6 cellular contexts compared by ENCODE assay signal in the genomic region with DNA sequence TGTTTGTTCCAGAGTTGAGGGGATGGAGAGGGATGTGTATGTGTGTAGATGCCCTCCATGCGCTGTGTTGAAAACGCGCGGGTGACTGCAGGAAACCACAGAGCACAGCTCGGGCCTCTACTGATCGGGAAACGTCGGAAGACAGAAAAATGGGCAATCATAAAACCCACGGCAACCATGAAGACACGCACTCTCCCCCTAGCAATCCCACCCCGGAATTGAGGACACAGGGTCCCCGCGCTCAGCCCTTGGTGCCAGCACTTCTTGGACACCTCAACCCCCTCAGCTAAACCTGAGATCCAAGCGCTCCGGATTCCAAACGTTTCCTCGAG. TPM values are rescaled to one million over a fixed set of nuclear protein-coding genes. Genes with fewer than 3 reads are reported as not detected.
DNase-seq lines count a peak whose midpoint lies in the region; ATAC-seq and TF ChIP-seq lines count a peak whose summit lies in the region.

No MANE protein-coding gene starts in this region.

- peak overlapping the region; percentile 83 to 98 (median 97) for H3K27ac Mint-ChIP-seq in CD8-positive, alpha-beta memory T cell
- H3K27ac Mint-ChIP-seq in IgD-negative memory B cell, result peak overlapping the region; percentile 94 to 99 (median 99)
- H3K27ac Mint-ChIP-seq in dendritic cell treated with granulocyte-macrophage colony-stimulating factor and Interleukin-4, amounts not matched to agents 40 ng/mL and 50 ng/mL, for 4 days, result peak overlapping the region; percentile 96

- POLR2A ChIA-PET in CD8-positive, alpha-beta memory T cell (lab: Charles Lee), result interaction anchor here (0.5 to 3.0 kb wide), 16 partner anchors 18 to 210 kb away, joined by 3 to 56 read pairs (median 6); a partner anchor contains a TSS

- no peaks in the 10 kb centered on the region for H3K27me3 ChIP-seq in CD8-positive, alpha-beta memory T cell (ENCODE audit: insufficient read depth, low read length, poor library complexity, severe bottlenecking)
- H3K27me3 ChIP-seq in psoas muscle (ENCODE audit: insufficient read depth in 3 of 3, low read length in 2 of 3), result no peaks in the 10 kb centered on the region

- intact Hi-C loops in dendritic cell treated with granulocyte-macrophage colony-stimulating factor and Interleukin-4, amounts not matched to agents 40 ng/mL and 50 ng/mL, for 4 days (cut with micrococcal nuclease), result loop anchor here (5.0 kb wide), 1 partner anchor 79 kb away; a partner anchor contains a TSS
- intact Hi-C loops in psoas muscle (cut with DNase I), result no loop called here

- peak; percentile 12 to 45 (median 33) for ATAC-seq in psoas muscle
- no peak for ATAC-seq in HG02759 (IDR thresholded peaks at IDR 0.05; ENCODE audit: unreplicated experiment)

- H3K36me3 Mint-ChIP-seq in CD8-positive, alpha-beta memory T cell, result peaks cover 0 to 50% (median 4%) of the 10 kb centered on the region in 3 donors
- peaks cover 2% of the 10 kb centered on the region for H3K36me3 Mint-ChIP-seq in IgD-negative memory B cell
- H3K36me3 Mint-ChIP-seq in dendritic cell treated with granulocyte-macrophage colony-stimulating factor and Interleukin-4, amounts not matched to agents 40 ng/mL and 50 ng/mL, for 4 days (ENCODE audit: low read depth), result peaks cover 81% of the 10 kb centered on the region

- H3K9me3 ChIP-seq in CD8-positive, alpha-beta memory T cell (ENCODE audit: low read length), result no peaks in the 10 kb centered on the region
- H3K9me3 ChIP-seq in psoas muscle, result no peaks in the 10 kb centered on the region

- peak overlapping the region; percentile 82 for H3K4me3 ChIP-seq in CD8-positive, alpha-beta memory T cell (ENCODE audit: low read length)
- peak overlapping the region; percentile 98 for H3K4me3 ChIP-seq in psoas muscle

- TF ChIP-seq CTCF in psoas muscle (IDR thresholded peaks at IDR 0.05), result no peak

- 0% methylated on average over 17 of the region's 17 CpGs for WGBS in psoas muscle, 3 donors

- CTCF ChIA-PET in CD8-positive, alpha-beta memory T cell (lab: Charles Lee), result interaction anchor here (0.9 to 2.9 kb wide), 15 partner anchors 8 to 247 kb away, joined by 3 to 8 read pairs (median 4); a partner anchor contains a TSS

- peaks cover 13% of the 10 kb centered on the region for H3K36me3 ChIP-seq in CD8-positive, alpha-beta memory T cell (ENCODE audit: insufficient read depth, low read length)
- H3K36me3 ChIP-seq in psoas muscle (ENCODE audit: insufficient read depth in 1 of 2, low read depth in 1 of 2), result peaks cover 4 to 51% of the 10 kb centered on the region in 2 donors

- H3K27ac ChIP-seq in CD8-positive, alpha-beta memory T cell (ENCODE audit: low read depth, low read length), result peak overlapping the region; percentile 91
- H3K27ac ChIP-seq in psoas muscle, result peak overlapping the region; percentile 87

- DNase-seq in CD8-positive, alpha-beta memory T cell, result peak in 2 of 5 donors; percentile 23 to 59
- DNase-seq in psoas muscle, result no peak
- no peak for DNase-seq in NCI-H2196 (lab: John Stamatoyannopoulos, UW; ENCODE audit: unreplicated experiment)

- H3K4me1 Mint-ChIP-seq in CD8-positive, alpha-beta memory T cell, result peaks cover 40 to 65% (median 57%) of the 10 kb centered on the region in 3 donors
- H3K4me1 Mint-ChIP-seq in IgD-negative memory B cell, result peaks cover 21 to 34% (median 28%) of the 10 kb centered on the region in 3 donors
- peaks cover 56% of the 10 kb centered on the region for H3K4me1 Mint-ChIP-seq in dendritic cell treated with granulocyte-macrophage colony-stimulating factor and Interleukin-4, amounts not matched to agents 40 ng/mL and 50 ng/mL, for 4 days (ENCODE audit: low read depth)

- H3K9me3 Mint-ChIP-seq in CD8-positive, alpha-beta memory T cell, result no peaks in the 10 kb centered on the region
- no peaks in the 10 kb centered on the region for H3K9me3 Mint-ChIP-seq in IgD-negative memory B cell
- H3K9me3 Mint-ChIP-seq in dendritic cell treated with granulocyte-macrophage colony-stimulating factor and Interleukin-4, amounts not matched to agents 40 ng/mL and 50 ng/mL, for 4 days, result no peaks in the 10 kb centered on the region

- no peaks in the 10 kb centered on the region for H3K27me3 Mint-ChIP-seq in CD8-positive, alpha-beta memory T cell
- H3K27me3 Mint-ChIP-seq in IgD-negative memory B cell, result no peaks in the 10 kb centered on the region
- no peaks in the 10 kb centered on the region for H3K27me3 Mint-ChIP-seq in dendritic cell treated with granulocyte-macrophage colony-stimulating factor and Interleukin-4, amounts not matched to agents 40 ng/mL and 50 ng/mL, for 4 days

- peaks cover 41% of the 10 kb centered on the region for H3K4me1 ChIP-seq in CD8-positive, alpha-beta memory T cell (ENCODE audit: insufficient read depth, low read length)
- peaks cover 45% of the 10 kb centered on the region for H3K4me1 ChIP-seq in psoas muscle

- peak overlapping the region; percentile 94 to 100 (median 100) for H3K4me3 Mint-ChIP-seq in CD8-positive, alpha-beta memory T cell
- peak overlapping the region; percentile 98 to 100 (median 100) for H3K4me3 Mint-ChIP-seq in IgD-negative memory B cell
- peak overlapping the region; percentile 95 for H3K4me3 Mint-ChIP-seq in dendritic cell treated with granulocyte-macrophage colony-stimulating factor and Interleukin-4, amounts not matched to agents 40 ng/mL and 50 ng/mL, for 4 days

RNA-seq across cellular contexts. Expression of a gene that starts 0.2 kb away (rescaled TPM):
- 1 to 10 TPM; 7.1 to 7.5 TPM for total RNA-seq in CD8-positive, alpha-beta memory T cell
- 11.2 TPM for polyA plus RNA-seq in CD8-positive, alpha-beta memory T cell
- 13.7 TPM for polyA plus RNA-seq in IgD-negative memory B cell
- 1 to 10 TPM; 5.2 to 8.8 (median 7.1) TPM for total RNA-seq in psoas muscle
- polyA plus RNA-seq in psoas muscle, result 10 to 100 TPM in 1 of 3 donors, 1 to 10 TPM in 2; 6.4 to 16.5 (median 8.6) TPM

RNA-seq across cellular contexts. Expression of a gene that starts 0.8 kb away (rescaled TPM):
- 10 to 100 TPM; 22.6 to 22.9 TPM for total RNA-seq in CD8-positive, alpha-beta memory T cell
- polyA plus RNA-seq in CD8-positive, alpha-beta memory T cell, result 7.6 TPM
- polyA plus RNA-seq in IgD-negative memory B cell, result 6.2 TPM
- total RNA-seq in psoas muscle, result 1 to 10 TPM in 3 of 4 donors, under 1 TPM in 1; 0.74 to 3.2 (median 1.9) TPM
- 1 to 10 TPM in 2 of 3 donors, under 1 TPM in 1; 0.98 to 3.6 (median 1.6) TPM for polyA plus RNA-seq in psoas muscle

RNA-seq across cellular contexts. Expression of a gene that starts 6.1 kb away (rescaled TPM):
- 10 to 100 TPM; 43.1 to 48.3 TPM for total RNA-seq in CD8-positive, alpha-beta memory T cell
- 3.6 TPM for polyA plus RNA-seq in CD8-positive, alpha-beta memory T cell
- polyA plus RNA-seq in IgD-negative memory B cell (6.3 TPM), psoas muscle (10 to 100 TPM in 1 of 3 donors, 1 to 10 TPM in 2; 4.8 to 11.4 (median 7.8) TPM)
- total RNA-seq in psoas muscle, result 10 to 100 TPM in 2 of 4 donors, 1 to 10 TPM in 2; 3.8 to 12.8 (median 9.4) TPM

RNA-seq across cellular contexts. Expression of a gene that starts 6.2 kb away (rescaled TPM):
- 100 to 1,000 TPM; 178 to 182 TPM for total RNA-seq in CD8-positive, alpha-beta memory T cell
- polyA plus RNA-seq in CD8-positive, alpha-beta memory T cell, result 118 TPM
- polyA plus RNA-seq in IgD-negative memory B cell, result 96.3 TPM
- total RNA-seq in psoas muscle, result 10 to 100 TPM; 29.8 to 50.9 (median 50.2) TPM
- polyA plus RNA-seq in psoas muscle, result 100 to 1,000 TPM in 1 of 3 donors, 10 to 100 TPM in 2; 87.1 to 155 (median 93.1) TPM

RNA-seq across cellular contexts. Expression of a gene that starts 7.6 kb away (rescaled TPM):
- 100 to 1,000 TPM; 142 to 143 TPM for total RNA-seq in CD8-positive, alpha-beta memory T cell
- polyA plus RNA-seq in CD8-positive, alpha-beta memory T cell, result 164 TPM
- polyA plus RNA-seq in IgD-negative memory B cell (228 TPM), psoas muscle (100 to 1,000 TPM; 225 to 376 (median 295) TPM)
- 100 to 1,000 TPM; 102 to 204 (median 149) TPM for total RNA-seq in psoas muscle
